Comparison of ENCODE assay signal across 8 cellular contexts in genomic region chr14:72948481-72949138, GRCh38. TPM values are rescaled to one million over a fixed set of nuclear protein-coding genes. Genes with fewer than 3 reads are reported as not detected.
DNase-seq lines count a peak whose midpoint lies in the region; ATAC-seq and TF ChIP-seq lines count a peak whose summit lies in the region.

No MANE protein-coding gene starts in this region.

- DNase-seq in SHP77 (lab: John Stamatoyannopoulos, UW), result peak; percentile 7 to 13
- no peak for DNase-seq in SHP77 treated with DMSO at 0.1 percent for 48 hours (lab: John Stamatoyannopoulos, UW)
- peak; percentile 46 for DNase-seq in NCI-H460 (ENCODE audit: extremely low read depth, low read depth)
- peak; percentile 85 for DNase-seq in activated CD8-positive, alpha-beta T cell treated with anti-CD3 and anti-CD28 coated beads for 36 hours
- peak in 2 of 3 donors; percentile 32 to 41 for DNase-seq in effector memory CD4-positive, alpha-beta T cell
- peak; percentile 53 for DNase-seq in middle frontal gyrus (ENCODE audit: extremely low spot score, low spot score)
- peak; percentile 34 to 52 for DNase-seq in stimulated activated CD8-positive, alpha-beta memory T cell treated with anti-CD3 and anti-CD28 coated beads, Interleukin-7, amount 100 ng/mL, for 1 hour (ENCODE audit: low read depth in 2 of 2)

- intact Hi-C loops in activated CD8-positive, alpha-beta T cell treated with anti-CD3 and anti-CD28 coated beads for 36 hours (cut with micrococcal nuclease), result no loop called here

- CTCF ChIA-PET in activated CD8-positive, alpha-beta T cell treated with anti-CD3 and anti-CD28 coated beads for 36 hours (lab: Charles Lee), result interaction anchor here (0.6 to 4.8 kb wide), 42 partner anchors 9 to 684 kb away, joined by 3 to 81 read pairs (median 4); partner anchors contain the start of genes DCAF4, DPF3 and RBM25

- H3K27me3 Mint-ChIP-seq in activated CD8-positive, alpha-beta T cell treated with anti-CD3 and anti-CD28 coated beads for 36 hours, result no peaks in the 10 kb centered on the region

- TF ChIP-seq CTCF in activated CD8-positive, alpha-beta T cell treated with anti-CD3 and anti-CD28 coated beads for 36 hours (IDR thresholded peaks at IDR 0.05), result peak; percentile 91

- no peaks in the 10 kb centered on the region for H3K27me3 ChIP-seq in effector memory CD4-positive, alpha-beta T cell (replicated peaks; ENCODE audit: control insufficient read depth, insufficient read depth, low read length, poor library complexity, severe bottlenecking)

- POLR2A ChIA-PET in activated CD8-positive, alpha-beta T cell treated with anti-CD3 and anti-CD28 coated beads for 36 hours (lab: Charles Lee), result interaction anchor here (0.7 to 1.9 kb wide), 4 partner anchors 9 to 120 kb away, joined by 3 to 5 read pairs (median 4); no protein-coding TSS in a partner anchor

- H3K36me3 Mint-ChIP-seq in activated CD8-positive, alpha-beta T cell treated with anti-CD3 and anti-CD28 coated beads for 36 hours (ENCODE audit: low read depth), result peaks cover 13% of the 10 kb centered on the region

- H3K9me3 ChIP-seq in effector memory CD4-positive, alpha-beta T cell (ENCODE audit: control insufficient read depth, low read length), result no peaks in the 10 kb centered on the region

- ATAC-seq in activated CD8-positive, alpha-beta T cell treated with anti-CD3 and anti-CD28 coated beads for 36 hours, result no peak
- ATAC-seq in HG03520 (IDR thresholded peaks at IDR 0.05; ENCODE audit: unreplicated experiment), result no peak

- peaks cover 12% of the 10 kb centered on the region for H3K36me3 ChIP-seq in effector memory CD4-positive, alpha-beta T cell (ENCODE audit: control insufficient read depth, insufficient read depth, low read length)

- peaks cover 14% of the 10 kb centered on the region for H3K4me1 Mint-ChIP-seq in activated CD8-positive, alpha-beta T cell treated with anti-CD3 and anti-CD28 coated beads for 36 hours (ENCODE audit: low read depth)

- H3K4me3 Mint-ChIP-seq in activated CD8-positive, alpha-beta T cell treated with anti-CD3 and anti-CD28 coated beads for 36 hours, result no peak overlapping the region

- no peak overlapping the region for H3K4me3 ChIP-seq in effector memory CD4-positive, alpha-beta T cell (ENCODE audit: insufficient read depth, low read depth, low read length, poor library complexity, severe bottlenecking)

- H3K9me3 Mint-ChIP-seq in activated CD8-positive, alpha-beta T cell treated with anti-CD3 and anti-CD28 coated beads for 36 hours, result no peaks in the 10 kb centered on the region

- H3K27ac ChIP-seq in effector memory CD4-positive, alpha-beta T cell (ENCODE audit: insufficient read depth, low read length, poor library complexity, severe bottlenecking), result no peak overlapping the region

- H3K27ac Mint-ChIP-seq in activated CD8-positive, alpha-beta T cell treated with anti-CD3 and anti-CD28 coated beads for 36 hours, result no peak overlapping the region

- no peaks in the 10 kb centered on the region for H3K4me1 ChIP-seq in effector memory CD4-positive, alpha-beta T cell (ENCODE audit: control insufficient read depth, insufficient read depth, low read length, poor library complexity, severe bottlenecking)

RNA-seq across cellular contexts. Expression of gene DCAF4, which starts 22.3 kb away (rescaled TPM):
- total RNA-seq in NCI-H460 (2014; rRNA removed; shearing (Covaris generic)), result 18.8 and 21.5 TPM in 2 replicates
- polyA plus RNA-seq in NCI-H460 (2014; cell fraction: nucleus; rRNA removed), result 39.5 and 54.5 TPM in 2 replicates
- total RNA-seq in activated CD8-positive, alpha-beta T cell treated with anti-CD3 and anti-CD28 coated beads for 36 hours, result 10 to 100 TPM; 17.9 to 19.4 TPM

RNA-seq across cellular contexts. Expression of gene DPF3, which starts 54.7 kb away (rescaled TPM):
- not detected in 2 replicates for total RNA-seq in NCI-H460 (2014; rRNA removed; shearing (Covaris generic))
- not detected in 2 replicates for polyA plus RNA-seq in NCI-H460 (2014; cell fraction: nucleus; rRNA removed)
- under 1 TPM; 0.13 to 0.54 TPM for total RNA-seq in activated CD8-positive, alpha-beta T cell treated with anti-CD3 and anti-CD28 coated beads for 36 hours
